ENCODE assay signal across 8 cellular contexts in genomic region chr12:132827763-132828703, GRCh38. TPM values are rescaled to one million over a fixed set of nuclear protein-coding genes. Genes with fewer than 3 reads are reported as not detected.
DNase-seq lines count a peak whose midpoint lies in the region; ATAC-seq and TF ChIP-seq lines count a peak whose summit lies in the region.

No MANE protein-coding gene starts in this region.

- peak overlapping the region; percentile 19 to 93 (median 70) for H3K4me3 ChIP-seq in adrenal gland

- peak; percentile 28 for ATAC-seq in HG02798 (IDR thresholded peaks at IDR 0.05; ENCODE audit: poor library complexity, unreplicated experiment)
- no peak for ATAC-seq in sciatic nerve

- DNase-seq in AG08396 (ENCODE audit: low spot score) (peak; percentile 71), GM13976 (ENCODE audit: low spot score) (peak; percentile 70), NCI-H69 (lab: John Stamatoyannopoulos, UW) (peak; percentile 42), adrenal gland (peak; percentile 31 to 68 (median 49)), hepatic stellate cell (ENCODE audit: low spot score) (peak; percentile 74), sciatic nerve (ENCODE audit: low spot score) (peak; percentile 65), NCI-H1048 (lab: John Stamatoyannopoulos, UW) (no peak)

- H3K27ac ChIP-seq in adrenal gland: peak overlapping the region; percentile 84 to 99 (median 95)

- H3K36me3 ChIP-seq in adrenal gland (replicated peaks in 1 of 2): peaks cover 0 to 23% of the 10 kb centered on the region in 2 donors

- in situ Hi-C loops in GM13976 (cut with MboI; ENCODE audit: low sequenced_read_pairs, unreplicated experiment): no loop called here

- TF ChIP-seq CTCF in GM13976 (IDR thresholded peaks at IDR 0.05; ENCODE audit: borderline replicate concordance, control extremely low read depth, extremely low read depth, insufficient read depth, missing control alignments) (no peak), adrenal gland (IDR thresholded peaks at IDR 0.05) (no peak)

- intact Hi-C loops in adrenal gland (cut with DNase I) (no loop called here), sciatic nerve (cut with DNase I) (no loop called here)

- H3K9me3 ChIP-seq in adrenal gland (replicated peaks in 1 of 3): no peaks in the 10 kb centered on the region

- H3K27me3 ChIP-seq in adrenal gland: no peaks in the 10 kb centered on the region

- H3K4me1 ChIP-seq in adrenal gland (replicated peaks in 1 of 2): peaks cover 8 to 24% of the 10 kb centered on the region in 2 donors

- peak in 1 of 2 donors; percentile 7 for TF ChIP-seq POLR2A in adrenal gland (IDR thresholded peaks at IDR 0.05)

- WGBS in adrenal gland, 4 donors: 7 to 20% (median 13%) methylated on average over 20 to 58 of the region's 59 CpGs

RNA-seq across cellular contexts. Expression of gene GOLGA3, which starts 0.6 kb away (rescaled TPM):
- total RNA-seq in adrenal gland: 10 to 100 TPM; 36.8 to 83.5 (median 60.0) TPM
- polyA plus RNA-seq in adrenal gland: 10 to 100 TPM; 11.7 to 30.1 (median 20.3) TPM
- total RNA-seq in sciatic nerve: 60.6 TPM

RNA-seq across cellular contexts. Expression of gene CHFR, which starts 59.4 kb away (rescaled TPM):
- 10 to 100 TPM; 14.9 to 37.6 (median 26.6) TPM for total RNA-seq in adrenal gland
- polyA plus RNA-seq in adrenal gland: 10 to 100 TPM; 17.8 to 54.4 (median 41.8) TPM
- total RNA-seq in sciatic nerve: 45.5 TPM
